ENCODE assay signal across 1 cellular context in genomic region chr6:143745160-143746133, GRCh38.
TF ChIP-seq lines count a peak whose summit lies in the region.

No MANE protein-coding gene starts in this region.

TF ChIP-seq in SK-N-SH treated with all-trans-retinoic acid at 6 μM for 48 hours, 23 proteins besides CTCF, POLR2A, EP300 and RAD21 (continued from another document):
- TF ChIP-seq POU6F1 (CRISPR knock-in tag; IDR thresholded peaks at IDR 0.05; ENCODE audit: borderline replicate concordance, low read depth) = no peak
- no peak for TF ChIP-seq ESRRG (CRISPR knock-in tag; IDR thresholded peaks at IDR 0.05)
- TF ChIP-seq CSRNP3 (CRISPR knock-in tag; IDR thresholded peaks at IDR 0.05) = no peak
- TF ChIP-seq BACH2 (CRISPR knock-in tag; IDR thresholded peaks at IDR 0.05; ENCODE audit: borderline replicate concordance) = no peak
- no peak for TF ChIP-seq ZNF8 (CRISPR knock-in tag; IDR thresholded peaks at IDR 0.05)
- TF ChIP-seq GLIS3 (CRISPR knock-in tag; IDR thresholded peaks at IDR 0.05) = no peak
- TF ChIP-seq PATZ1 (CRISPR knock-in tag; IDR thresholded peaks at IDR 0.05; ENCODE audit: borderline replicate concordance) = no peak
- TF ChIP-seq TSHZ2 (CRISPR knock-in tag; IDR thresholded peaks at IDR 0.05) = no peak
- no peak for TF ChIP-seq OSR1 (CRISPR knock-in tag; IDR thresholded peaks at IDR 0.05)
